Comparison of ENCODE assay signal across 33 cellular contexts in the genomic region with DNA sequence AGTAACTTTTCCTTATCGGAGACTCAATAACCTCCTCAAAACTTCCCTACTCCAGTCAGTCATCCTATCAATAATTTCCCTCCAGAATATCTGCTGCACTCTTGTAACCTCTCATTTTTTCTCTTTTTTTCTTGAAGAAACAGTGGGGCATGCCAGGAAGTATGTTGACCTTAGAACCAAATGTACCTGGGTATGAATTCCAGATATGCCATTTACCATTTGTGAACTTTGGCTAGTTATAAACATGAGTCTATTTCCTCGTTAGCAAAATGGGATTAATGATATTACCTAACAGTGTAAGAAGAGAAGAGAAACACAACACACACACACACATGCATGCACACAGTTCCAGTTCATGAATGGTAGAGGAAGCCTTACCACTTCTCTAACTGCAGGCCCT.
"Had no signal": no experiment of that assay in that cellular context is flagged by ENCODE, and none has a peak within 500 bp of the region (broad histone marks: within the 10 kb centered on the region; RNA-seq: fewer than 3 reads in every experiment).

No MANE protein-coding gene starts in this region.

- H3K27me3 ChIP-seq: cardiac muscle cell had no signal

- FAIRE-seq: bronchial epithelial cell, TTC549 had no signal

- ATAC-seq: activated CD8-positive, alpha-beta T cell treated with anti-CD3 and anti-CD28 coated beads for 36 hours; activated naive CD4-positive, alpha-beta T cell treated with anti-CD3 and anti-CD28 coated beads, Interleukin-2, amount 50 U/mL, for 72 hours; activated T-cell treated with anti-CD3 and anti-CD28 coated beads, Interleukin-2, amount 50 U/mL, for 4 hours; activated T-cell treated with anti-CD3 and anti-CD28 coated beads, Interleukin-2, amount 50 U/mL, for 72 hours; activated T-helper 17 cell treated with anti-CD3 and anti-CD28 coated beads, Interleukin-2, amount 50 U/mL, for 72 hours had no signal

- H3K4me1 ChIP-seq: adrenal gland had no signal

- H3K9me3 ChIP-seq: adrenal gland had no signal

- H3K27ac ChIP-seq: adrenal gland, cardiac muscle cell, VCaP had no signal

- H3K4me3 ChIP-seq: adrenal gland, cardiac muscle cell had no signal

- DNase-seq: activated B cell treated with CpG ODN at 0.5 μM for 24 hours; activated CD4-positive, alpha-beta memory T cell treated with anti-CD3 and anti-CD28 coated beads for 36 hours; activated CD4-positive, alpha-beta T cell treated with anti-CD3 and anti-CD28 coated beads for 4 hours; activated CD4-positive, alpha-beta T cell treated with anti-CD3 and anti-CD28 coated beads, Interleukin-2, amount 10 ng/mL, durations not matched to agents 24 days and 14 days; activated CD4-positive, alpha-beta T cell treated with anti-CD3 and anti-CD28 coated beads, Interleukin-2, amount 50 U/mL, for 1 hour; activated CD4-positive, alpha-beta T cell treated with anti-CD3 and anti-CD28 coated beads, Interleukin-2, amount 50 U/mL, for 4 hours; activated CD4-positive, CD25-positive, alpha-beta regulatory T cell treated with anti-CD3 and anti-CD28 coated beads, Interleukin-2, amount 50 U/mL, for 72 hours; activated CD8-positive, alpha-beta memory T cell treated with anti-CD3 and anti-CD28 coated beads, Interleukin-2, amount 50 U/mL, for 4 hours; activated CD8-positive, alpha-beta T cell treated with anti-CD3 and anti-CD28 coated beads for 36 hours; activated effector memory CD4-positive, alpha-beta T cell treated with anti-CD3 and anti-CD28 coated beads, Interleukin-2, amount 50 U/mL, for 16 hours; activated gamma-delta T cell treated with Interleukin-2 at 50 U/mL for 16 hours; activated naive CD4-positive, alpha-beta T cell; activated naive CD4-positive, alpha-beta T cell treated with anti-CD3 and anti-CD28 coated beads for 36 hours; activated naive CD4-positive, alpha-beta T cell treated with anti-CD3 and anti-CD28 coated beads, Interleukin-2, amount 50 U/mL, for 16 hours; activated naive CD8-positive, alpha-beta T cell treated with anti-CD3 and anti-CD28 coated beads for 36 hours; activated T-cell treated with anti-CD3 and anti-CD28 coated beads for 4 hours; activated T-cell treated with anti-CD3 and anti-CD28 coated beads, Interleukin-2, amount 50 U/mL, for 1 hour; activated T-cell treated with anti-CD3 and anti-CD28 coated beads, Interleukin-2, amount 50 U/mL, for 4 hours; activated T-cell treated with anti-CD3 and anti-CD28 coated beads, Interleukin-2, amount 50 U/mL, for 72 hours; adrenal gland; amniotic stem cell; aorta; caudate nucleus; cerebellar nuclear complex; T-helper 1 cell; T-helper 2 cell; T-helper 9 cell had no signal

- H3K36me3 ChIP-seq: adrenal gland, cardiac muscle cell had no signal
